ENCODE assay signal across 21 cellular contexts in genomic region chr3:149306751-149307434, GRCh38. TPM values are rescaled to one million over a fixed set of nuclear protein-coding genes. Genes with fewer than 3 reads are reported as not detected.
DNase-seq lines count a peak whose midpoint lies in the region; ATAC-seq and TF ChIP-seq lines count a peak whose summit lies in the region.
"Had no signal": no experiment of that assay in that cellular context is flagged by ENCODE, and none has a peak within 500 bp of the region (broad histone marks: within the 10 kb centered on the region; RNA-seq: fewer than 3 reads in every experiment).

No MANE protein-coding gene starts in this region.

- no peak overlapping the region for H3K4me3 Mint-ChIP-seq in osteocyte (ENCODE audit: unreplicated experiment)
- H3K4me3 Mint-ChIP-seq in CD4-positive, alpha-beta T cell, result no peak overlapping the region
- H3K4me3 Mint-ChIP-seq: CD8-positive, alpha-beta T cell had no signal

- H3K9me3 Mint-ChIP-seq in osteocyte (ENCODE audit: unreplicated experiment), result peaks cover 11% of the 10 kb centered on the region
- H3K9me3 Mint-ChIP-seq in CD4-positive, alpha-beta T cell, result no peaks in the 10 kb centered on the region
- H3K9me3 Mint-ChIP-seq: CD8-positive, alpha-beta T cell had no signal

- H3K36me3 Mint-ChIP-seq in osteocyte (ENCODE audit: unreplicated experiment), result peaks cover 7% of the 10 kb centered on the region
- H3K36me3 Mint-ChIP-seq in CD4-positive, alpha-beta T cell (ENCODE audit: low read depth), result no peaks in the 10 kb centered on the region
- H3K36me3 Mint-ChIP-seq: CD8-positive, alpha-beta T cell had no signal

- no peak for DNase-seq in HL-60 (ENCODE audit: low read depth in 1 of 2, low spot score in 1 of 2)
- peak; percentile 62 for DNase-seq in NB4 (ENCODE audit: low read depth)
- peak; percentile 68 for DNase-seq in epithelial cell of esophagus (ENCODE audit: low read depth)
- no peak for DNase-seq in osteocyte (ENCODE audit: extremely low spot score, unreplicated experiment)
- no peak for DNase-seq in HT-29 (ENCODE audit: low spot score)
- DNase-seq in SIG-M5 treated with dmso at 0.1 percent for 504 hours (lab: John Stamatoyannopoulos, UW; ENCODE audit: unreplicated experiment), result no peak
- DNase-seq in CD4-positive, alpha-beta T cell, result no peak
- DNase-seq: Calu3; CD8-positive, alpha-beta T cell; DMS153; GOT3; HCEC 1CT; NCI-H1092 treated with DMSO at 0.1 percent for 48 hours; NCI-H1436 treated with DMSO at 0.1 percent for 48 hours; NCI-H2029; NCI-H2171; NCI-H345; NCI-H524; NCI-H774; Peyer's patch had no signal

- H3K27me3 ChIP-seq in HL-60 (ENCODE audit: insufficient read depth, poor library complexity, severe bottlenecking), result no peaks in the 10 kb centered on the region
- no peaks in the 10 kb centered on the region for H3K27me3 ChIP-seq in CD4-positive, alpha-beta T cell (ENCODE audit: control insufficient read depth, insufficient read depth, low read length)
- H3K27me3 ChIP-seq: Peyer's patch had no signal

- H3K27ac ChIP-seq in HL-60 (replicated peaks), result peak overlapping the region; percentile 46
- no peak overlapping the region for H3K27ac ChIP-seq in CD4-positive, alpha-beta T cell (ENCODE audit: low read depth, low read length)
- H3K27ac ChIP-seq: Peyer's patch had no signal

- no peak overlapping the region for H3K4me3 ChIP-seq in HL-60 (replicated peaks; ENCODE audit: insufficient read depth, low read length)
- H3K4me3 ChIP-seq in NB4 (ENCODE audit: low read depth, low read length), result no peak overlapping the region
- no peak overlapping the region for H3K4me3 ChIP-seq in epithelial cell of esophagus (ENCODE audit: low read length)
- H3K4me3 ChIP-seq: Peyer's patch had no signal

- no peaks in the 10 kb centered on the region for H3K9me3 ChIP-seq in CD4-positive, alpha-beta T cell (ENCODE audit: control insufficient read depth, low read length)
- H3K9me3 ChIP-seq: Peyer's patch had no signal

- ATAC-seq in CD4-positive, alpha-beta T cell (ENCODE audit: poor library complexity), result no peak
- no peak for ATAC-seq in HG03108 (IDR thresholded peaks at IDR 0.05; ENCODE audit: unreplicated experiment)
- ATAC-seq: CD8-positive, alpha-beta T cell had no signal

- no peak for TF ChIP-seq POLR2A in NB4 (IDR thresholded peaks at IDR 0.05; ENCODE audit: extremely low read depth, insufficient read length)

- no peaks in the 10 kb centered on the region for H3K27me3 Mint-ChIP-seq in osteocyte (ENCODE audit: unreplicated experiment)
- peaks cover 45% of the 10 kb centered on the region for H3K27me3 Mint-ChIP-seq in CD4-positive, alpha-beta T cell

- CTCF ChIA-PET in CD4-positive, alpha-beta T cell (lab: Charles Lee), result no interaction called here

- intact Hi-C loops in CD4-positive, alpha-beta T cell (cut with DNase I, micrococcal nuclease), result no loop called here

- H3K27ac Mint-ChIP-seq in osteocyte (ENCODE audit: unreplicated experiment), result peak overlapping the region; percentile 9
- H3K27ac Mint-ChIP-seq in CD4-positive, alpha-beta T cell, result no peak overlapping the region
- H3K27ac Mint-ChIP-seq: CD8-positive, alpha-beta T cell had no signal

- H3K4me1 Mint-ChIP-seq in osteocyte (ENCODE audit: unreplicated experiment), result peaks cover 37% of the 10 kb centered on the region
- H3K4me1 Mint-ChIP-seq in CD4-positive, alpha-beta T cell (ENCODE audit: low read depth), result no peaks in the 10 kb centered on the region

- POLR2A ChIA-PET in CD4-positive, alpha-beta T cell (lab: Charles Lee), result no interaction called here

- no peak for TF ChIP-seq CTCF in HL-60 (IDR thresholded peaks at IDR 0.05; ENCODE audit: insufficient read depth, low read length)
- no peak for TF ChIP-seq CTCF in NB4 (IDR thresholded peaks at IDR 0.05; ENCODE audit: low read depth, low read length)
- TF ChIP-seq CTCF in epithelial cell of esophagus (IDR thresholded peaks at IDR 0.05; ENCODE audit: insufficient read depth, low read depth, low read length, missing control alignments), result no peak
- TF ChIP-seq CTCF in osteocyte (IDR thresholded peaks at IDR 0.05), result no peak
- no peak for TF ChIP-seq CTCF in CD4-positive, alpha-beta T cell (IDR thresholded peaks at IDR 0.05)

RNA-seq across cellular contexts. Expression of gene TM4SF18, which starts 26.5 kb away (rescaled TPM):
- 2.2 and 3.7 TPM in 2 replicates for total RNA-seq in osteocyte
- total RNA-seq in HT-29 (2014; rRNA removed; shearing (Covaris generic)), result 0.29 TPM in 1 of 2 replicates, not detected in the other
- not detected for total RNA-seq in CD4-positive, alpha-beta T cell
- total RNA-seq: CD8-positive, alpha-beta T cell had no signal

Comparison
In these comparisons a context has a peak if more than half of its experiments do, and no peak if none do; other contexts are left out.
1. DNase-seq: peak in NB4 (single experiment) and epithelial cell of esophagus (single experiment); none in HL-60 (0 of 2), osteocyte (single experiment), HT-29 (single experiment), SIG-M5 treated with dmso at 0.1 percent for 504 hours (single experiment) and CD4-positive, alpha-beta T cell (0 of 10).